ENCODE assay signal across 1 cellular context in genomic region chr3:157136647-157137387, GRCh38.
TF ChIP-seq lines count a peak whose summit lies in the region.

No MANE protein-coding gene starts in this region.

TF ChIP-seq in HepG2, 621 proteins besides CTCF, POLR2A, EP300 and RAD21 (continued from another document and continues in another):
- TF ChIP-seq ZHX2 (IDR thresholded peaks at IDR 0.05; ENCODE audit: low read depth) (no peak), ZHX2 (CRISPR knock-in tag; IDR thresholded peaks at IDR 0.05; ENCODE audit: borderline replicate concordance) (0 out of 2 replicates have a peak, but pooled peaks have one; percentile 32), GPN1 (CRISPR knock-in tag; IDR thresholded peaks at IDR 0.05; ENCODE audit: borderline replicate concordance) (no peak), ZNF766 (CRISPR knock-in tag; IDR thresholded peaks at IDR 0.05; ENCODE audit: borderline replicate concordance) (no peak), ZNF580 (CRISPR knock-in tag; IDR thresholded peaks at IDR 0.05; ENCODE audit: borderline replicate concordance, low read depth) (peak; percentile 82; the same call in 1 of the 2 replicates), ZGPAT (CRISPR knock-in tag; IDR thresholded peaks at IDR 0.05) (peak; percentile 86; the same call in 1 of the 2 replicates), ZFX (CRISPR knock-in tag; IDR thresholded peaks at IDR 0.05; ENCODE audit: low read depth) (peak; percentile 40; the same call in 1 of the 2 replicates), KAT8 (CRISPR knock-in tag; IDR thresholded peaks at IDR 0.05) (no peak), THAP11 (CRISPR knock-in tag; IDR thresholded peaks at IDR 0.05) (peak; percentile 58), TMF1 (CRISPR knock-in tag; IDR thresholded peaks at IDR 0.05; ENCODE audit: low read depth) (no peak), ZFP90 (CRISPR knock-in tag; IDR thresholded peaks at IDR 0.05; ENCODE audit: borderline replicate concordance) (peak; percentile 43; the same call in 1 of the 2 replicates), MTA1 (CRISPR knock-in tag; IDR thresholded peaks at IDR 0.05; ENCODE audit: borderline replicate concordance) (peak; percentile 80), ZNF382 (CRISPR knock-in tag; IDR thresholded peaks at IDR 0.05; ENCODE audit: borderline replicate concordance) (no peak), DNMT1 (CRISPR knock-in tag; IDR thresholded peaks at IDR 0.05) (no peak), HOMEZ (CRISPR knock-in tag; IDR thresholded peaks at IDR 0.05; ENCODE audit: low read depth) (0 out of 2 replicates have a peak, but pooled peaks have one; percentile 24), ZNF773 (CRISPR knock-in tag; IDR thresholded peaks at IDR 0.05; ENCODE audit: borderline replicate concordance) (no peak), NR3C1 (CRISPR knock-in tag; IDR thresholded peaks at IDR 0.05) (no peak), GATA4 (IDR thresholded peaks at IDR 0.05; ENCODE audit: borderline replicate concordance, low read depth) (0 out of 2 replicates have a peak, but pooled peaks have one; percentile 52), MIXL1 (CRISPR knock-in tag; IDR thresholded peaks at IDR 0.05) (0 out of 2 replicates have a peak, but pooled peaks have one; percentile 5), DBP (CRISPR knock-in tag; IDR thresholded peaks at IDR 0.05; ENCODE audit: not compliant biosample characterization) (no peak), KDM6A (CRISPR knock-in tag; IDR thresholded peaks at IDR 0.05; ENCODE audit: low read depth) (peak; percentile 84), ZNF430 (CRISPR knock-in tag; IDR thresholded peaks at IDR 0.05) (peak; percentile 29), IKZF4 (CRISPR knock-in tag; IDR thresholded peaks at IDR 0.05; ENCODE audit: borderline replicate concordance, low read depth, not compliant biosample characterization) (no peak), DMAP1 (CRISPR knock-in tag; IDR thresholded peaks at IDR 0.05) (peak; percentile 90), CERS6 (CRISPR knock-in tag; IDR thresholded peaks at IDR 0.05) (no peak), ZNF567 (CRISPR knock-in tag; IDR thresholded peaks at IDR 0.05; ENCODE audit: borderline replicate concordance) (peak; percentile 68; the same call in 1 of the 2 replicates), MIER2 (CRISPR knock-in tag; IDR thresholded peaks at IDR 0.05) (peak; percentile 70; the same call in 1 of the 2 replicates), ATF5 (CRISPR knock-in tag; IDR thresholded peaks at IDR 0.05; ENCODE audit: low read depth) (no peak), ZNF713 (CRISPR knock-in tag; IDR thresholded peaks at IDR 0.05) (no peak), RXRB (CRISPR knock-in tag; IDR thresholded peaks at IDR 0.05; ENCODE audit: borderline replicate concordance) (peak; percentile 78), HES4 (CRISPR knock-in tag; IDR thresholded peaks at IDR 0.05; ENCODE audit: borderline replicate concordance) (no peak), ZNF337 (CRISPR knock-in tag; IDR thresholded peaks at IDR 0.05; ENCODE audit: borderline replicate concordance, low read depth) (no peak), NFKB2 (CRISPR knock-in tag; IDR thresholded peaks at IDR 0.05; ENCODE audit: borderline replicate concordance) (no peak; the same call in 1 of the 2 replicates), ZSCAN31 (CRISPR knock-in tag; IDR thresholded peaks at IDR 0.05; ENCODE audit: low read depth) (peak; percentile 79), CEBPB (IDR thresholded peaks at IDR 0.05; ENCODE audit: borderline replicate concordance, low read depth, low read length) (peak; percentile 95), KDM2A (CRISPR knock-in tag; IDR thresholded peaks at IDR 0.05; ENCODE audit: borderline replicate concordance, low read depth) (peak; percentile 64), REPIN1 (CRISPR knock-in tag; IDR thresholded peaks at IDR 0.05; ENCODE audit: borderline replicate concordance, low read depth) (no peak), IKZF5 (CRISPR knock-in tag; IDR thresholded peaks at IDR 0.05) (0 out of 2 replicates have a peak, but pooled peaks have one; percentile 53), ZFP37 (CRISPR knock-in tag; IDR thresholded peaks at IDR 0.05; ENCODE audit: borderline replicate concordance) (no peak; the same call in 1 of the 2 replicates), HMGXB3 (CRISPR knock-in tag; IDR thresholded peaks at IDR 0.05; ENCODE audit: borderline replicate concordance) (peak; percentile 26), ZKSCAN8 (CRISPR knock-in tag; IDR thresholded peaks at IDR 0.05; ENCODE audit: borderline replicate concordance) (peak; percentile 28; the same call in 1 of the 2 replicates), MED13 (CRISPR knock-in tag; IDR thresholded peaks at IDR 0.05) (no peak), ZBTB21 (CRISPR knock-in tag; IDR thresholded peaks at IDR 0.05) (no peak), SOX6 (IDR thresholded peaks at IDR 0.05) (no peak), SOX6 (CRISPR knock-in tag; IDR thresholded peaks at IDR 0.05) (peak; percentile 88), HNRNPK (IDR thresholded peaks at IDR 0.05; ENCODE audit: low read depth, low read length, poor library complexity, severe bottlenecking) (no peak), FOSL2 (CRISPR knock-in tag; IDR thresholded peaks at IDR 0.05) (peak; percentile 76), RBFOX2 (IDR thresholded peaks at IDR 0.05; ENCODE audit: low read depth, low read length) (0 out of 2 replicates have a peak, but pooled peaks have one; percentile 28)
